In the genomic region with DNA sequence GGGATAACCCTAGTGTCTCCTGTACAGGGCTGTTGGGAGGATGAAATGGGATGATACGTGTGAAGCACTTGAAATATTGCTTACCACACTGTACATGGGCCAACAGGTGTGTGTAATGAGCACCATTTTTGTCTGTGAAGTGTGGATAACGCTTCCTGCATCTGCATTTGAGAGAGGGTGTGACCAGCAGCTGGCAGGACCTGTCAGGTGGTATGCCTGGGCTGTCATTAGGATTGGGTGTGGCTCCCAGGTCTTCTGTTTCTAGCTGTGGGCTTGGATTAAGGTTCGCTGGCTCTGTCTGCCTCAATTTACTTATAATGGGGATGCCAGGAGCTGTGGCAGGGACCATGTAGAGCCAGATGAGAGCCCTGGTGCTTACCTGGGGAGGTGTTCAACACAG, we compare ENCODE assay signal across 13 cellular contexts.
"Had no signal": no experiment of that assay in that cellular context is flagged by ENCODE, and none has a peak within 500 bp of the region (broad histone marks: within the 10 kb centered on the region; RNA-seq: fewer than 3 reads in every experiment).

No MANE protein-coding gene starts in this region.

- ATAC-seq: activated T-cell treated with anti-CD3 and anti-CD28 coated beads, Interleukin-2, amount 50 U/mL, for 4 hours; right cardiac atrium; stimulated activated naive CD8-positive, alpha-beta T cell treated with anti-CD3 and anti-CD28 coated beads, Interleukin-15, Interleukin-2, amounts not matched to agents 100 U/mL and 50 U/mL, for 24 hours had no signal

- H3K4me3 Mint-ChIP-seq: activated naive CD8-positive, alpha-beta T cell; activated T-cell treated with anti-CD3 and anti-CD28 coated beads, Interleukin-2, amount 50 U/mL, for 4 hours had no signal

- H3K27me3 Mint-ChIP-seq: activated naive CD8-positive, alpha-beta T cell had no signal

- H3K9me3 Mint-ChIP-seq: activated T-cell treated with anti-CD3 and anti-CD28 coated beads, Interleukin-2, amount 50 U/mL, for 4 hours had no signal

- H3K27ac Mint-ChIP-seq: activated naive CD8-positive, alpha-beta T cell had no signal

- DNase-seq: activated effector memory CD4-positive, alpha-beta T cell treated with anti-CD3 and anti-CD28 coated beads, Interleukin-2, amount 50 U/mL, for 16 hours; activated T-cell treated with anti-CD3 and anti-CD28 coated beads, Interleukin-2, amount 50 U/mL, for 4 hours; amniotic stem cell; caudate nucleus; effector CD4-positive, alpha-beta T cell; foreskin fibroblast; hypothalamus; right cardiac atrium; stimulated activated CD4-positive, alpha-beta T cell treated with anti-CD3 and anti-CD28 coated beads, Interleukin-15, amount 100 ng/mL, for 24 hours; stimulated activated CD4-positive, alpha-beta T cell treated with anti-CD3 and anti-CD28 coated beads, Interleukin-4, amount 100 ng/mL, for 1 hour; stimulated activated naive CD8-positive, alpha-beta T cell treated with anti-CD3 and anti-CD28 coated beads, Interleukin-15, Interleukin-2, amounts not matched to agents 100 U/mL and 50 U/mL, for 24 hours; trophoblast cell had no signal
